Comparison of ENCODE assay signal across 6 cellular contexts in genomic region chr1:25134307-25134706, GRCh38.
"Had no signal": no experiment of that assay in that cellular context is flagged by ENCODE, and none has a peak within 500 bp of the region (broad histone marks: within the 10 kb centered on the region; RNA-seq: fewer than 3 reads in every experiment).

No MANE protein-coding gene starts in this region.

- FAIRE-seq: HTR-8/SVneo had no signal

- H3K36me3 Mint-ChIP-seq: IgD-negative memory B cell had no signal

- DNase-seq: IMR-90, KBM-7, KG1 had no signal

- H3K4me2 ChIP-seq: KMS-11 had no signal

- H3K9ac ChIP-seq: KMS-11 had no signal

- H3K4me1 Mint-ChIP-seq: IgD-negative memory B cell had no signal

- H3K27ac ChIP-seq: KMS-11 had no signal

- H3K4me3 Mint-ChIP-seq: IgD-negative memory B cell had no signal
